8 cellular contexts compared by ENCODE assay signal in genomic region chr2:108583903-108584520, GRCh38. TPM values are rescaled to one million over a fixed set of nuclear protein-coding genes. Genes with fewer than 3 reads are reported as not detected.
A peak's percentile ranks its signal among the peaks of the same experiment; 100 is the strongest.
DNase-seq lines count a peak whose midpoint lies in the region; ATAC-seq and TF ChIP-seq lines count a peak whose summit lies in the region.

No MANE protein-coding gene starts in this region.

- intact Hi-C loops in heart left ventricle (cut with DNase I): loop anchor here (1.0 to 10.0 kb wide), 17 partner anchors 47 to 647 kb away; partner anchors contain the start of genes LIMS1 (in 5 of the 10) and GCC2 (in 1 of the 10)
- intact Hi-C loops in psoas muscle (cut with DNase I): loop anchor here (2.0 to 10.0 kb wide), 5 partner anchors 49 to 237 kb away; partner anchors contain the start of genes GCC2 (in 2 of the 2) and LIMS1 (in 1 of the 2)

- H3K9me3 Mint-ChIP-seq in activated naive CD8-positive, alpha-beta T cell treated with anti-CD3 and anti-CD28 coated beads for 36 hours: no peaks in the 10 kb centered on the region

- no peak overlapping the region for H3K4me3 Mint-ChIP-seq in activated naive CD8-positive, alpha-beta T cell treated with anti-CD3 and anti-CD28 coated beads for 36 hours

- no peaks in the 10 kb centered on the region for H3K27me3 ChIP-seq in H7 (ENCODE audit: control insufficient read depth, insufficient read depth, low read length)
- no peaks in the 10 kb centered on the region for H3K27me3 ChIP-seq in Loucy (ENCODE audit: insufficient read depth, low read length, poor library complexity, severe bottlenecking)
- H3K27me3 ChIP-seq in SJCRH30: no peaks in the 10 kb centered on the region
- no peaks in the 10 kb centered on the region for H3K27me3 ChIP-seq in heart left ventricle
- H3K27me3 ChIP-seq in psoas muscle (ENCODE audit: insufficient read depth in 3 of 3, low read length in 2 of 3): no peaks in the 10 kb centered on the region

- H2AFZ ChIP-seq in Loucy (ENCODE audit: low read length): no peak overlapping the region

- ATAC-seq in heart left ventricle: peak; percentile 71 to 80 (median 78)
- peak; percentile 71 to 80 (median 76) for ATAC-seq in psoas muscle

- CTCF ChIA-PET in GM10248 (lab: Yijun Ruan, JAX): interaction anchor here (0.6 to 3.2 kb wide), 50 partner anchors 10 to 926 kb away, joined by 3 to 57 read pairs (median 5); no protein-coding TSS in a partner anchor

- DNase-seq in GM10248 (ENCODE audit: extremely low spot score) (peak; percentile 74), H7 (peak; percentile 73), SJCRH30 (peak; percentile 62 to 88), heart left ventricle (peak in 4 of 5 donors; percentile 50 to 74 (median 66)), psoas muscle (peak; percentile 29 to 48), cerebellar nuclear complex (lab: John Stamatoyannopoulos, UW) (no peak)
- DNase-seq in activated naive CD8-positive, alpha-beta T cell treated with anti-CD3 and anti-CD28 coated beads for 36 hours: peak; percentile 16

- H3K79me2 ChIP-seq in Loucy (ENCODE audit: insufficient read depth, low read length): peaks cover 71% of the 10 kb centered on the region

- H3F3A ChIP-seq in Loucy (ENCODE audit: low read depth): no peaks in the 10 kb centered on the region

- H3K9me3 ChIP-seq in Loucy (ENCODE audit: insufficient read depth, low read depth, low read length) (no peaks in the 10 kb centered on the region), SJCRH30 (replicated peaks) (no peaks in the 10 kb centered on the region), heart left ventricle (no peaks in the 10 kb centered on the region), psoas muscle (no peaks in the 10 kb centered on the region)

- TF ChIP-seq CTCF in GM10248 (IDR thresholded peaks at IDR 0.05; ENCODE audit: control extremely low read depth, extremely low read depth, low read depth, missing control alignments): peak; percentile 79
- peak; percentile 80 for TF ChIP-seq CTCF in Loucy (conservative IDR thresholded peaks at IDR 0.05; ENCODE audit: low read length)
- TF ChIP-seq CTCF in heart left ventricle (IDR thresholded peaks at IDR 0.05): peak; percentile 65 to 92 (median 77)
- peak; percentile 85 for TF ChIP-seq CTCF in psoas muscle (IDR thresholded peaks at IDR 0.05)

- H3K4me3 ChIP-seq in H7 (ENCODE audit: insufficient read depth, low read depth, low read length) (no peak overlapping the region), Loucy (ENCODE audit: low read length, poor library complexity, severe bottlenecking) (no peak overlapping the region), SJCRH30 (no peak overlapping the region), heart left ventricle (no peak overlapping the region), psoas muscle (no peak overlapping the region)

- no peak overlapping the region for H3K27ac Mint-ChIP-seq in activated naive CD8-positive, alpha-beta T cell treated with anti-CD3 and anti-CD28 coated beads for 36 hours

- no peaks in the 10 kb centered on the region for H3K27me3 Mint-ChIP-seq in activated naive CD8-positive, alpha-beta T cell treated with anti-CD3 and anti-CD28 coated beads for 36 hours

- no peak overlapping the region for H3K9ac ChIP-seq in Loucy (ENCODE audit: low read depth, low read length, poor library complexity, severe bottlenecking)

- H3K36me3 Mint-ChIP-seq in activated naive CD8-positive, alpha-beta T cell treated with anti-CD3 and anti-CD28 coated beads for 36 hours: no peaks in the 10 kb centered on the region

- H3K9me2 ChIP-seq in Loucy (replicated peaks; ENCODE audit: low read depth, low read length): no peaks in the 10 kb centered on the region

- H4K20me1 ChIP-seq in Loucy (ENCODE audit: insufficient read depth, low read length, poor library complexity, severe bottlenecking): no peaks in the 10 kb centered on the region

- TF ChIP-seq POLR2A in heart left ventricle (IDR thresholded peaks at IDR 0.05): no peak

- H3K4me1 Mint-ChIP-seq in activated naive CD8-positive, alpha-beta T cell treated with anti-CD3 and anti-CD28 coated beads for 36 hours: peaks cover 17% of the 10 kb centered on the region

- H3K4me1 ChIP-seq in Loucy (ENCODE audit: insufficient read depth, low read length, poor library complexity, severe bottlenecking) (peaks cover 26% of the 10 kb centered on the region), SJCRH30 (peaks cover 29% of the 10 kb centered on the region), heart left ventricle (peaks cover 3 to 68% (median 44%) of the 10 kb centered on the region in 12 donors), psoas muscle (peaks cover 49% of the 10 kb centered on the region)

- H3K27ac ChIP-seq in SJCRH30: no peak overlapping the region
- H3K27ac ChIP-seq in heart left ventricle: peak overlapping the region in 4 of 12 donors; percentile 9 to 51 (median 18)
- H3K27ac ChIP-seq in psoas muscle: peak overlapping the region; percentile 24

- H3K36me3 ChIP-seq in H7 (replicated peaks; ENCODE audit: control insufficient read depth, insufficient read depth, low read length): no peaks in the 10 kb centered on the region
- H3K36me3 ChIP-seq in Loucy (ENCODE audit: insufficient read depth, low read length): no peaks in the 10 kb centered on the region
- no peaks in the 10 kb centered on the region for H3K36me3 ChIP-seq in SJCRH30
- no peaks in the 10 kb centered on the region for H3K36me3 ChIP-seq in heart left ventricle
- H3K36me3 ChIP-seq in psoas muscle (ENCODE audit: insufficient read depth in 1 of 2, low read depth in 1 of 2): no peaks in the 10 kb centered on the region

- POLR2A ChIA-PET in GM10248 (lab: Yijun Ruan, JAX): no interaction called here

- peak overlapping the region; percentile 14 for H3K4me2 ChIP-seq in Loucy (ENCODE audit: low read depth, low read length, poor library complexity, severe bottlenecking)

- WGBS in heart left ventricle, 4 donors: 46 to 49% (median 48%) methylated on average over 4 of the region's 4 CpGs
- 43 to 53% (median 51%) methylated on average over 4 of the region's 4 CpGs for WGBS in psoas muscle, 3 donors

RNA-seq across cellular contexts. Expression of gene LIMS1, which starts 49.7 kb away (rescaled TPM):
- total RNA-seq in H7 (2014; rRNA removed; shearing (Covaris generic)): 53.7 and 58.1 TPM in 2 replicates
- total RNA-seq in SJCRH30 (2014; rRNA removed; shearing (Covaris generic)): 44.0 and 48.7 TPM in 2 replicates
- 10 to 100 TPM; 39.6 to 44.9 TPM for total RNA-seq in activated naive CD8-positive, alpha-beta T cell treated with anti-CD3 and anti-CD28 coated beads for 36 hours
- total RNA-seq in heart left ventricle (100 to 1,000 TPM in 2 of 9 donors, 10 to 100 TPM in 7; 65.8 to 136 (median 82.3) TPM), psoas muscle (100 to 1,000 TPM in 3 of 4 donors, 10 to 100 TPM in 1; 55.1 to 219 (median 182) TPM)
- polyA plus RNA-seq in heart left ventricle (10 to 100 TPM; 21.3 to 38.1 TPM), psoas muscle (100 to 1,000 TPM in 1 of 3 donors, 10 to 100 TPM in 2; 50.5 to 287 (median 63.5) TPM)

Comparison
In these comparisons a context has a peak if more than half of its experiments do, and no peak if none do; other contexts are left out.
1. DNase-seq: peak in GM10248 (single experiment), H7 (single experiment), SJCRH30 (2 of 2), activated naive CD8-positive, alpha-beta T cell treated with anti-CD3 and anti-CD28 coated beads for 36 hours (single experiment), heart left ventricle (4 of 5) and psoas muscle (2 of 2); none in cerebellar nuclear complex (0 of 2).
2. Peak in every context shown above with its lines, with median percentiles within 50 percentile points of each other: CTCF ChIP-seq.